In the genomic region with DNA sequence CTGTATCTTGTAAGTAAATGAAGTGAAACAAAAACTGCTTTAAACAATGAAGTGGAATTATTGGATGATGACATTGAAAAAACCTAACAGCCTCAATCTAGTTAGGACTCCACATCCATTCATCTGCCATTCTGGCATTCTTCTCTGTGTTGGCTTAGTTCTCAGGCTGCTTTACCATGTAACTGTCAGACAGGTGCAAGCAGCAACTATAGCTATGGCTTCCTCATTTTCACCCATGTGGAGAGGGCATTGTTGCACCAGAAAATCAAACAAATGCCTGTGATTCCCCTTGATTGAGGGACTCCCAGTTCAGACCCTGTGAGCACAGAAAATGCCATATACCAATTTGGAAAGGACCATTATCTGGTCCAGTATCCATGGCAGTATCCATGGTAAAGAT, we compare ENCODE assay signal across 15 cellular contexts.
"Had no signal": no experiment of that assay in that cellular context is flagged by ENCODE, and none has a peak within 500 bp of the region (broad histone marks: within the 10 kb centered on the region; RNA-seq: fewer than 3 reads in every experiment).

No MANE protein-coding gene starts in this region.

- H3K4me1 ChIP-seq: colonic mucosa, suprapubic skin had no signal

- H3K9me3 ChIP-seq: colonic mucosa, mucosa of descending colon, ovary, suprapubic skin had no signal

- DNase-seq: activated CD4-positive, alpha-beta T cell treated with anti-CD3 and anti-CD28 coated beads, Interleukin-2, amount 10 ng/mL, durations not matched to agents 24 days and 14 days; activated CD4-positive, CD25-positive, alpha-beta regulatory T cell; activated CD8-positive, alpha-beta memory T cell treated with anti-CD3 and anti-CD28 coated beads, Interleukin-2, amount 50 U/mL, for 48 hours; activated gamma-delta T cell treated with Interleukin-2 at 50 U/mL for 16 hours; central memory CD4-positive, alpha-beta T cell; colonic mucosa; left colon; ovary had no signal

- H3K4me3 ChIP-seq: colonic mucosa, mucosa of descending colon, ovary, suprapubic skin had no signal

- H3K27ac Mint-ChIP-seq: activated CD4-positive, alpha-beta T cell treated with anti-CD3 and anti-CD28 coated beads, Interleukin-2, amount 10 ng/mL, durations not matched to agents 24 days and 14 days; activated naive CD8-positive, alpha-beta T cell treated with anti-CD3 and anti-CD28 coated beads for 36 hours; naive thymus-derived CD4-positive, alpha-beta T cell; stimulated activated naive CD8-positive, alpha-beta T cell treated with anti-CD3 and anti-CD28 coated beads, Interleukin-15, Interleukin-2, amounts not matched to agents 100 ng/mL and 50 ng/mL, for 24 hours; type B pancreatic cell had no signal

- H3K9me3 Mint-ChIP-seq: activated CD4-positive, alpha-beta T cell treated with anti-CD3 and anti-CD28 coated beads, Interleukin-2, amount 10 ng/mL, durations not matched to agents 24 days and 14 days; activated naive CD8-positive, alpha-beta T cell treated with anti-CD3 and anti-CD28 coated beads for 36 hours; stimulated activated naive CD8-positive, alpha-beta T cell treated with anti-CD3 and anti-CD28 coated beads, Interleukin-15, Interleukin-2, amounts not matched to agents 100 ng/mL and 50 ng/mL, for 24 hours; type B pancreatic cell had no signal

- H3K36me3 ChIP-seq: colonic mucosa, ovary, suprapubic skin had no signal

- H3K4me1 Mint-ChIP-seq: activated CD4-positive, alpha-beta T cell treated with anti-CD3 and anti-CD28 coated beads, Interleukin-2, amount 10 ng/mL, durations not matched to agents 24 days and 14 days; naive thymus-derived CD4-positive, alpha-beta T cell had no signal

- H3K36me3 Mint-ChIP-seq: activated naive CD8-positive, alpha-beta T cell treated with anti-CD3 and anti-CD28 coated beads for 36 hours; brain; type B pancreatic cell had no signal

- H3K27me3 Mint-ChIP-seq: activated CD4-positive, alpha-beta T cell treated with anti-CD3 and anti-CD28 coated beads, Interleukin-2, amount 10 ng/mL, durations not matched to agents 24 days and 14 days; activated naive CD8-positive, alpha-beta T cell treated with anti-CD3 and anti-CD28 coated beads for 36 hours; brain; stimulated activated naive CD8-positive, alpha-beta T cell treated with anti-CD3 and anti-CD28 coated beads, Interleukin-15, Interleukin-2, amounts not matched to agents 100 ng/mL and 50 ng/mL, for 24 hours; type B pancreatic cell had no signal

- H3K27me3 ChIP-seq: colonic mucosa, ovary, suprapubic skin had no signal

- H3K4me3 Mint-ChIP-seq: activated CD4-positive, alpha-beta T cell treated with anti-CD3 and anti-CD28 coated beads, Interleukin-2, amount 10 ng/mL, durations not matched to agents 24 days and 14 days; activated naive CD8-positive, alpha-beta T cell treated with anti-CD3 and anti-CD28 coated beads for 36 hours; brain; naive thymus-derived CD4-positive, alpha-beta T cell; stimulated activated naive CD8-positive, alpha-beta T cell treated with anti-CD3 and anti-CD28 coated beads, Interleukin-15, Interleukin-2, amounts not matched to agents 100 ng/mL and 50 ng/mL, for 24 hours; type B pancreatic cell had no signal

- H3K27ac ChIP-seq: colonic mucosa, ovary, suprapubic skin had no signal
